Comparison of ENCODE assay signal across 13 cellular contexts in genomic region chr11:4459470-4459869, GRCh38. TPM values are rescaled to one million over a fixed set of nuclear protein-coding genes. Genes with fewer than 3 reads are reported as not detected.
A peak's percentile ranks its signal among the peaks of the same experiment; 100 is the strongest.
DNase-seq lines count a peak whose midpoint lies in the region; ATAC-seq lines count a peak whose summit lies in the region.
"Had no signal": no experiment of that assay in that cellular context is flagged by ENCODE, and none has a peak within 500 bp of the region (broad histone marks: within the 10 kb centered on the region; RNA-seq: fewer than 3 reads in every experiment).

No MANE protein-coding gene starts in this region.

- H2AFZ ChIP-seq in neuronal stem cell (ENCODE audit: low read length), result no peak overlapping the region

- peaks cover 8 to 15% (median 13%) of the 10 kb centered on the region in 4 donors for H3K4me1 Mint-ChIP-seq in CD4-positive, CD25-positive, alpha-beta regulatory T cell
- no peaks in the 10 kb centered on the region for H3K4me1 Mint-ChIP-seq in activated T-cell treated with anti-CD3 and anti-CD28 coated beads, Interleukin-2, amount 50 U/mL, for 72 hours (ENCODE audit: low read depth)

- no peaks in the 10 kb centered on the region for H3K79me1 ChIP-seq in neuronal stem cell (ENCODE audit: low read depth, low read length)

- no peak overlapping the region for H3K27ac ChIP-seq in CD4-positive, CD25-positive, alpha-beta regulatory T cell (ENCODE audit: insufficient read depth, low read length, poor library complexity, severe bottlenecking)
- no peak overlapping the region for H3K27ac ChIP-seq in neuronal stem cell (replicated peaks; ENCODE audit: low read length)

- H4K91ac ChIP-seq in neuronal stem cell (ENCODE audit: low read depth, low read length, poor library complexity), result no peak overlapping the region

- no peak overlapping the region for H3K4me3 Mint-ChIP-seq in CD4-positive, CD25-positive, alpha-beta regulatory T cell
- no peak overlapping the region for H3K4me3 Mint-ChIP-seq in activated T-cell treated with anti-CD3 and anti-CD28 coated beads, Interleukin-2, amount 50 U/mL, for 72 hours

- intact Hi-C loops in left cardiac atrium (cut with DNase I), result no loop called here

- H3K4me1 ChIP-seq in CD4-positive, CD25-positive, alpha-beta regulatory T cell (ENCODE audit: control insufficient read depth, insufficient read depth, low read length, poor library complexity, severe bottlenecking), result no peaks in the 10 kb centered on the region
- H3K4me1 ChIP-seq in neuronal stem cell (ENCODE audit: control insufficient read depth in 2 of 2, insufficient read depth in 1 of 2, low read depth in 1 of 2, low read length in 2 of 2), result no peaks in the 10 kb centered on the region
- H3K4me1 ChIP-seq: Caco-2 had no signal

- no peak overlapping the region for H3K4ac ChIP-seq in neuronal stem cell (ENCODE audit: low read length)

- no peaks in the 10 kb centered on the region for H3K27me3 ChIP-seq in CD4-positive, CD25-positive, alpha-beta regulatory T cell (ENCODE audit: control insufficient read depth, insufficient read depth, low read length)
- peaks cover 0 to 11% (median 0%) of the 10 kb centered on the region in 3 experiments for H3K27me3 ChIP-seq in neuronal stem cell (ENCODE audit: control insufficient read depth in 3 of 3, insufficient read depth in 3 of 3, low read depth in 1 of 3, low read length in 3 of 3)

- WGBS in neuronal stem cell (ENCODE audit: extremely low coverage in 2 of 2, insufficient read length in 2 of 2, insufficient replicate concordance in 1 of 2), 2 donors, result no CpG with 5 or more reads among the region's 4 CpGs

- no peak overlapping the region for H4K8ac ChIP-seq in neuronal stem cell (ENCODE audit: low read depth, low read length)

- no peak overlapping the region for H3K14ac ChIP-seq in neuronal stem cell (ENCODE audit: low read length)

- no peak overlapping the region for H3K27ac Mint-ChIP-seq in CD4-positive, CD25-positive, alpha-beta regulatory T cell
- no peak overlapping the region for H3K27ac Mint-ChIP-seq in activated T-cell treated with anti-CD3 and anti-CD28 coated beads, Interleukin-2, amount 50 U/mL, for 72 hours

- H3K36me3 ChIP-seq in CD4-positive, CD25-positive, alpha-beta regulatory T cell (ENCODE audit: control insufficient read depth, insufficient read depth, low read length), result no peaks in the 10 kb centered on the region
- H3K36me3 ChIP-seq in neuronal stem cell (replicated peaks in 1 of 2; ENCODE audit: control insufficient read depth in 2 of 2, insufficient read depth in 2 of 2, low read length in 2 of 2), result no peaks in the 10 kb centered on the region

- no peak overlapping the region for H3K4me2 ChIP-seq in neuronal stem cell (ENCODE audit: insufficient read depth, low read length, poor library complexity, severe bottlenecking)

- no peak overlapping the region for H2BK12ac ChIP-seq in neuronal stem cell (ENCODE audit: low read length)

- H3K4me3 ChIP-seq in CD4-positive, CD25-positive, alpha-beta regulatory T cell (ENCODE audit: low read depth, low read length), result no peak overlapping the region
- H3K4me3 ChIP-seq in neuronal stem cell (ENCODE audit: low read length in 2 of 2), result no peak overlapping the region

- no peaks in the 10 kb centered on the region for H3K27me3 Mint-ChIP-seq in CD4-positive, CD25-positive, alpha-beta regulatory T cell
- peaks cover 7% of the 10 kb centered on the region for H3K27me3 Mint-ChIP-seq in activated T-cell treated with anti-CD3 and anti-CD28 coated beads, Interleukin-2, amount 50 U/mL, for 72 hours (ENCODE audit: low read depth)

- H3K18ac ChIP-seq in neuronal stem cell (ENCODE audit: low read length), result no peak overlapping the region

- peak in 1 of 3 donors; percentile 55 for DNase-seq in CD4-positive, CD25-positive, alpha-beta regulatory T cell
- DNase-seq in left cardiac atrium (peak; percentile 28), GM03348 (ENCODE audit: low spot score) (no peak), neuronal stem cell (ENCODE audit: low spot score) (no peak)
- no peak for DNase-seq in activated naive CD4-positive, alpha-beta T cell treated with Interleukin-2 at 50 U/mL for 16 hours
- DNase-seq in activated T-cell treated with anti-CD3 and anti-CD28 coated beads, Interleukin-2, amount 50 U/mL, for 72 hours, result no peak
- DNase-seq: activated CD4-positive, alpha-beta T cell treated with anti-CD3 and anti-CD28 coated beads for 1 hour; Caco-2; NCI-H146; stimulated activated CD4-positive, alpha-beta T cell treated with anti-CD3 and anti-CD28 coated beads, Interleukin-15, amount 100 ng/mL, for 24 hours had no signal

- no peak overlapping the region for H3K9ac ChIP-seq in neuronal stem cell (ENCODE audit: low read depth, low read length, poor library complexity)

- no peak overlapping the region for H2AK5ac ChIP-seq in neuronal stem cell (ENCODE audit: low read depth, low read length)

- no peak overlapping the region for H2BK15ac ChIP-seq in neuronal stem cell (ENCODE audit: low read length)

- peaks cover 0 to 3% of the 10 kb centered on the region in 2 experiments for H3K9me3 ChIP-seq in CD4-positive, CD25-positive, alpha-beta regulatory T cell (ENCODE audit: control insufficient read depth in 2 of 2, low read length in 2 of 2)
- peaks cover 0 to 2% of the 10 kb centered on the region in 2 donors for H3K9me3 ChIP-seq in neuronal stem cell (replicated peaks in 1 of 2; ENCODE audit: control insufficient read depth in 2 of 2, insufficient read depth in 1 of 2, low read depth in 1 of 2, low read length in 2 of 2)
- H3K9me3 ChIP-seq: Caco-2 had no signal

- H3K36me3 Mint-ChIP-seq in CD4-positive, CD25-positive, alpha-beta regulatory T cell, result no peaks in the 10 kb centered on the region
- peaks cover 2 to 4% of the 10 kb centered on the region in 2 donors for H3K36me3 Mint-ChIP-seq in activated T-cell treated with anti-CD3 and anti-CD28 coated beads, Interleukin-2, amount 50 U/mL, for 72 hours (ENCODE audit: insufficient read depth in 2 of 2)

- no peak overlapping the region for H2BK120ac ChIP-seq in neuronal stem cell (ENCODE audit: low read depth, low read length)

- H3K23ac ChIP-seq in neuronal stem cell (ENCODE audit: low read depth, low read length, poor library complexity), result no peak overlapping the region

- ATAC-seq in CD4-positive, CD25-positive, alpha-beta regulatory T cell (ENCODE audit: low read depth in 2 of 2), result peak; percentile 77 to 83
- ATAC-seq in GM19455 (IDR thresholded peaks at IDR 0.05; ENCODE audit: unreplicated experiment) (peak; percentile 84), HG03571 (IDR thresholded peaks at IDR 0.05; ENCODE audit: unreplicated experiment) (peak; percentile 85), left cardiac atrium (peak; percentile 44 to 54)
- no peak for ATAC-seq in activated T-cell treated with anti-CD3 and anti-CD28 coated beads, Interleukin-2, amount 50 U/mL, for 72 hours (replicated peaks in 1 of 2)

- H3K9me3 Mint-ChIP-seq in CD4-positive, CD25-positive, alpha-beta regulatory T cell, result peaks cover 0 to 9% (median 6%) of the 10 kb centered on the region in 7 donors
- H3K9me3 Mint-ChIP-seq in activated T-cell treated with anti-CD3 and anti-CD28 coated beads, Interleukin-2, amount 50 U/mL, for 72 hours, result peaks cover 3 to 6% of the 10 kb centered on the region in 2 donors

- no peak overlapping the region for H2BK5ac ChIP-seq in neuronal stem cell (ENCODE audit: low read length)

RNA-seq across cellular contexts. Expression of gene OR52K2, which starts 10.4 kb away (rescaled TPM):
- not detected for total RNA-seq in CD4-positive, CD25-positive, alpha-beta regulatory T cell
- polyA plus RNA-seq in CD4-positive, CD25-positive, alpha-beta regulatory T cell, result not detected
- total RNA-seq in left cardiac atrium, result not detected
- not detected for polyA plus RNA-seq in neuronal stem cell (2013, experiment 1 of 2)
- not detected for polyA plus RNA-seq in neuronal stem cell (2013, experiment 2 of 2)
- total RNA-seq in activated T-cell treated with anti-CD3 and anti-CD28 coated beads, Interleukin-2, amount 50 U/mL, for 72 hours, result not detected
- total RNA-seq: Caco-2 had no signal
- polyA plus RNA-seq: keratinocyte had no signal

RNA-seq across cellular contexts. Expression of gene OR52K1, which starts 23.0 kb away (rescaled TPM):
- total RNA-seq in CD4-positive, CD25-positive, alpha-beta regulatory T cell, result not detected
- polyA plus RNA-seq in CD4-positive, CD25-positive, alpha-beta regulatory T cell, result not detected
- not detected for total RNA-seq in left cardiac atrium
- not detected for polyA plus RNA-seq in neuronal stem cell (2013, experiment 1 of 2)
- not detected for polyA plus RNA-seq in neuronal stem cell (2013, experiment 2 of 2)
- not detected for total RNA-seq in activated T-cell treated with anti-CD3 and anti-CD28 coated beads, Interleukin-2, amount 50 U/mL, for 72 hours
- total RNA-seq: Caco-2 had no signal
- polyA plus RNA-seq: keratinocyte had no signal

Comparison
In these comparisons a context has a peak if more than half of its experiments do, and no peak if none do; other contexts are left out.
1. ATAC-seq: peak in CD4-positive, CD25-positive, alpha-beta regulatory T cell (2 of 2), GM19455 (single experiment), HG03571 (single experiment) and left cardiac atrium (2 of 2); none in activated T-cell treated with anti-CD3 and anti-CD28 coated beads, Interleukin-2, amount 50 U/mL, for 72 hours (0 of 2).